ENCODE assay signal across 2 cellular contexts in genomic region chr2:46482490-46482889, GRCh38.
TF ChIP-seq lines count a peak whose summit lies in the region.

No MANE protein-coding gene starts in this region.

TF ChIP-seq in HepG2, 621 proteins besides CTCF, POLR2A, EP300 and RAD21:
- TF ChIP-seq ZNF777 (CRISPR knock-in tag; IDR thresholded peaks at IDR 0.05) (peak; percentile 63; the same call in 1 of the 2 replicates), HNF4G (IDR thresholded peaks at IDR 0.05; ENCODE audit: borderline replicate concordance, low read depth, low read length) (peak; percentile 50; the same call in 1 of the 2 replicates), HNF4G (CRISPR knock-in tag; IDR thresholded peaks at IDR 0.05; ENCODE audit: borderline replicate concordance, low read depth) (no peak), JARID2 (CRISPR knock-in tag; IDR thresholded peaks at IDR 0.05; ENCODE audit: insufficient replicate concordance) (no peak), FOXJ3 (CRISPR knock-in tag; IDR thresholded peaks at IDR 0.05; ENCODE audit: borderline replicate concordance) (no peak), HNRNPH1 (optimal IDR thresholded peaks at IDR 0.05; ENCODE audit: low read depth, low read length) (no peak), ZNF362 (CRISPR knock-in tag; IDR thresholded peaks at IDR 0.05; ENCODE audit: borderline replicate concordance) (no peak), HNF4A (CRISPR knock-in tag; IDR thresholded peaks at IDR 0.05) (peak; percentile 60), ZNF513 (CRISPR knock-in tag; conservative IDR thresholded peaks at IDR 0.05) (no peak), FOXO4 (CRISPR knock-in tag; conservative IDR thresholded peaks at IDR 0.05) (no peak), MAX (IDR thresholded peaks at IDR 0.05) (peak; percentile 37; the same call in 1 of the 2 replicates), YY1 (IDR thresholded peaks at IDR 0.05; ENCODE audit: insufficient read depth, insufficient replicate concordance, low read depth, low read length) (no peak), BHLHE40 (IDR thresholded peaks at IDR 0.05; ENCODE audit: low read length) (peak; percentile 87)

TF ChIP-seq in IMR-90, 13 proteins besides CTCF, POLR2A, EP300 and RAD21:
- no peak for TF ChIP-seq CEBPB (IDR thresholded peaks at IDR 0.05; ENCODE audit: low read depth, low read length)
- TF ChIP-seq NFE2L2 (IDR thresholded peaks at IDR 0.05; ENCODE audit: low read depth, low read length) = no peak
- TF ChIP-seq RFX5 (IDR thresholded peaks at IDR 0.05; ENCODE audit: low read depth, low read length) = no peak
- TF ChIP-seq MAZ (IDR thresholded peaks at IDR 0.05; ENCODE audit: borderline replicate concordance, low read depth, low read length) = no peak
- no peak for TF ChIP-seq MXI1 (IDR thresholded peaks at IDR 0.05; ENCODE audit: borderline replicate concordance, low read depth, low read length)
- TF ChIP-seq CHD1 (IDR thresholded peaks at IDR 0.05; ENCODE audit: low read depth, low read length) = no peak
- TF ChIP-seq SMC3 (IDR thresholded peaks at IDR 0.05; ENCODE audit: low read depth, low read length) = no peak
- no peak for TF ChIP-seq RCOR1 (IDR thresholded peaks at IDR 0.05; ENCODE audit: insufficient replicate concordance, low read length)
- no peak for TF ChIP-seq ELK1 (IDR thresholded peaks at IDR 0.05; ENCODE audit: borderline replicate concordance, low read depth, low read length)
TF ChIP-seq in IMR-90: peak in this region for 0.
